In the genomic region with DNA sequence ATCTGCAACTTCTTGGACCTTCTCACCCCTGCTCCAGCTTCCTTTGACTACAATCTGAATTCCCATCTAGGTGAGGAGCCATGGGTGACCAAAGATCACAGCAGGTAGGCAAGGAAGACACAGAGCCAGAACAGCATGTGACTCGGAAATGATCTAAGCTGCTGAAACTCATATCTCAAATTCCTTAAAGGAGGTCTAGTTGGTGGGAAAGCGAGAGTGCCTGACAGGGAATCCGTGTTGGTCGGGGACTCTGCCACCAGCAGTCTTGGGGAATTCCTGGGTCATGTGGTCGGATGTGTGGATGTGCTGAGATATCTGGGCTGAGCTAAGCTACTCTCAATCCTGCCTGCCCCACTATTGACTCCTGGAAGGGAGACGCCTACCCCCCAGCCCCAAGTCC, we compare ENCODE assay signal across 14 cellular contexts. TPM values are rescaled to one million over a fixed set of nuclear protein-coding genes. Genes with fewer than 3 reads are reported as not detected.
A peak's percentile ranks its signal among the peaks of the same experiment; 100 is the strongest.
DNase-seq lines count a peak whose midpoint lies in the region; ATAC-seq and TF ChIP-seq lines count a peak whose summit lies in the region.
"Had no signal": no experiment of that assay in that cellular context is flagged by ENCODE, and none has a peak within 500 bp of the region (broad histone marks: within the 10 kb centered on the region; RNA-seq: fewer than 3 reads in every experiment).

No MANE protein-coding gene starts in this region.

- POLR2A ChIA-PET in Caco-2 (lab: Charles Lee) = interaction anchor here (0.6 to 1.9 kb wide), 7 partner anchors 23 to 95 kb away, joined by 3 to 12 read pairs (median 5); no protein-coding TSS in a partner anchor

- H3K36me3 Mint-ChIP-seq in Caco-2 (ENCODE audit: insufficient read depth, unreplicated experiment) (peaks cover 25% of the 10 kb centered on the region), naive B cell (peaks cover 10 to 16% of the 10 kb centered on the region in 2 donors)
- H3K36me3 Mint-ChIP-seq: activated naive CD8-positive, alpha-beta T cell had no signal

- peak overlapping the region; percentile 57 for H3K27ac Mint-ChIP-seq in Caco-2 (ENCODE audit: unreplicated experiment)
- H3K27ac Mint-ChIP-seq in naive B cell = peak overlapping the region in 4 of 6 donors; percentile 35 to 84 (median 72)
- H3K27ac Mint-ChIP-seq: activated CD8-positive, alpha-beta T cell treated with anti-CD3 and anti-CD28 coated beads, Interleukin-2, amount 10 ng/mL, durations not matched to agents 7 days and 5 days; activated naive CD8-positive, alpha-beta T cell had no signal

- H3K4me3 Mint-ChIP-seq in Caco-2 (ENCODE audit: unreplicated experiment) = no peak overlapping the region
- H3K4me3 Mint-ChIP-seq in naive B cell = peak overlapping the region in 5 of 8 donors; percentile 13 to 58 (median 55)
- H3K4me3 Mint-ChIP-seq: activated CD8-positive, alpha-beta T cell treated with anti-CD3 and anti-CD28 coated beads, Interleukin-2, amount 10 ng/mL, durations not matched to agents 7 days and 5 days; activated naive CD8-positive, alpha-beta T cell had no signal

- H3K36me3 ChIP-seq in Caco-2 (ENCODE audit: control insufficient read depth, insufficient read depth, low read length) (no peaks in the 10 kb centered on the region), heart right ventricle (no peaks in the 10 kb centered on the region), gastroesophageal sphincter (no peaks in the 10 kb centered on the region)
- H3K36me3 ChIP-seq: BE2C, stomach had no signal

- no peak for TF ChIP-seq RAD21 in Ishikawa (IDR thresholded peaks at IDR 0.05; ENCODE audit: low read depth)

- H3K4me1 Mint-ChIP-seq in Caco-2 (ENCODE audit: low read depth, unreplicated experiment) (peaks cover 19% of the 10 kb centered on the region), naive B cell (peaks cover 36 to 50% (median 40%) of the 10 kb centered on the region in 3 donors)

- WGBS in heart right ventricle, 2 donors = 33 to 43% methylated on average over 6 of the region's 6 CpGs
- WGBS in gastroesophageal sphincter (ENCODE audit: low coverage in 1 of 2), 2 donors = 20% methylated on average over 1 of the region's 6 CpGs; no CpG with 5 or more reads in 1 of the 2 donors

- no peak for TF ChIP-seq POLR2A in gastroesophageal sphincter (IDR thresholded peaks at IDR 0.05)

- H3K4me1 ChIP-seq in Caco-2 (peaks cover 18% of the 10 kb centered on the region), heart right ventricle (peaks cover 0 to 30% (median 10%) of the 10 kb centered on the region in 9 donors), gastroesophageal sphincter (peaks cover 0 to 30% (median 5%) of the 10 kb centered on the region in 3 donors)

- DNase-seq in Caco-2 = peak in 1 of 2 experiments; percentile 30
- peak; percentile 52 for DNase-seq in cerebellar cortex (ENCODE audit: low spot score)
- DNase-seq in naive B cell = no peak
- no peak for DNase-seq in heart right ventricle
- no peak for DNase-seq in DMS 273 (lab: John Stamatoyannopoulos, UW; ENCODE audit: unreplicated experiment)

- no peaks in the 10 kb centered on the region for H3K9me3 ChIP-seq in Caco-2
- no peaks in the 10 kb centered on the region for H3K9me3 ChIP-seq in heart right ventricle
- H3K9me3 ChIP-seq in gastroesophageal sphincter = no peaks in the 10 kb centered on the region
- H3K9me3 ChIP-seq: BE2C, stomach had no signal

- TF ChIP-seq EP300 in Ishikawa (IDR thresholded peaks at IDR 0.05; ENCODE audit: borderline replicate concordance) = peak; percentile 81; the same call in 1 of the 2 replicates
- no peak for TF ChIP-seq EP300 in gastroesophageal sphincter (IDR thresholded peaks at IDR 0.05)

- BruUV-seq in Caco-2 (replicated peaks; lab: Mats Ljungman, UMichigan) = no TSS peak

- intact Hi-C loops in Caco-2 (cut with micrococcal nuclease; ENCODE audit: unreplicated experiment) (loop anchor here (1.0 to 2.0 kb wide), 2 partner anchors 51 to 96 kb away; no protein-coding TSS in a partner anchor), heart right ventricle (cut with DNase I) (loop anchor here (1.0 to 2.0 kb wide), 2 partner anchors 51 to 52 kb away; no protein-coding TSS in a partner anchor)

- H3K4me3 ChIP-seq in Caco-2 (ENCODE audit: low read depth, low read length) (no peak overlapping the region), heart right ventricle (no peak overlapping the region), gastroesophageal sphincter (no peak overlapping the region)
- H3K4me3 ChIP-seq: lung, stomach had no signal

- CTCF ChIA-PET in Caco-2 (lab: Charles Lee) = interaction anchor here (0.6 to 8.9 kb wide), 25 partner anchors 8 to 237 kb away, joined by 3 to 341 read pairs (median 4); partner anchors contain the start of gene TMCC2

- no peak for ATAC-seq in naive B cell (ENCODE audit: low read depth in 2 of 2)
- ATAC-seq in heart right ventricle = no peak
- ATAC-seq in gastroesophageal sphincter = no peak
- ATAC-seq in GM19328 (IDR thresholded peaks at IDR 0.05; ENCODE audit: unreplicated experiment) = no peak
- ATAC-seq: activated CD8-positive, alpha-beta T cell treated with anti-CD3 and anti-CD28 coated beads, Interleukin-2, amount 10 ng/mL, durations not matched to agents 7 days and 5 days had no signal

- H3K27ac ChIP-seq in heart right ventricle (no peak overlapping the region), gastroesophageal sphincter (no peak overlapping the region)
- H3K27ac ChIP-seq: stomach had no signal

- H3K27me3 ChIP-seq in Caco-2 (replicated peaks; ENCODE audit: control insufficient read depth, insufficient read depth, low read length) (no peaks in the 10 kb centered on the region), heart right ventricle (peaks cover 0 to 25% (median 16%) of the 10 kb centered on the region in 7 donors), gastroesophageal sphincter (peaks cover 22% of the 10 kb centered on the region)
- H3K27me3 ChIP-seq: BE2C had no signal

- TF ChIP-seq CTCF in Caco-2 (IDR thresholded peaks at IDR 0.05; ENCODE audit: insufficient read depth in 1 of 2, low read depth in 1 of 2, low read length in 1 of 2, severe bottlenecking in 1 of 2, unreplicated experiment in 1 of 2) (no peak), heart right ventricle (IDR thresholded peaks at IDR 0.05) (no peak), gastroesophageal sphincter (IDR thresholded peaks at IDR 0.05) (no peak)

- H3K9me3 Mint-ChIP-seq in Caco-2 (ENCODE audit: unreplicated experiment) (no peaks in the 10 kb centered on the region), naive B cell (no peaks in the 10 kb centered on the region)

- H3K27me3 Mint-ChIP-seq in Caco-2 (ENCODE audit: insufficient read depth, unreplicated experiment) (no peaks in the 10 kb centered on the region), naive B cell (peaks cover 0 to 18% (median 15%) of the 10 kb centered on the region in 3 donors)

TF ChIP-seq in Ishikawa, 13 proteins besides CTCF, POLR2A, EP300 and RAD21:
- TF ChIP-seq FOXM1 (IDR thresholded peaks at IDR 0.05; ENCODE audit: borderline replicate concordance, low read depth) (peak; percentile 22; the same call in 1 of the 2 replicates), NFIC (IDR thresholded peaks at IDR 0.05) (peak; percentile 64), TEAD4 (IDR thresholded peaks at IDR 0.05) (peak; percentile 73), TCF12 (IDR thresholded peaks at IDR 0.05; ENCODE audit: low read depth) (peak; percentile 83)
- TF ChIP-seq, protein P1, sequence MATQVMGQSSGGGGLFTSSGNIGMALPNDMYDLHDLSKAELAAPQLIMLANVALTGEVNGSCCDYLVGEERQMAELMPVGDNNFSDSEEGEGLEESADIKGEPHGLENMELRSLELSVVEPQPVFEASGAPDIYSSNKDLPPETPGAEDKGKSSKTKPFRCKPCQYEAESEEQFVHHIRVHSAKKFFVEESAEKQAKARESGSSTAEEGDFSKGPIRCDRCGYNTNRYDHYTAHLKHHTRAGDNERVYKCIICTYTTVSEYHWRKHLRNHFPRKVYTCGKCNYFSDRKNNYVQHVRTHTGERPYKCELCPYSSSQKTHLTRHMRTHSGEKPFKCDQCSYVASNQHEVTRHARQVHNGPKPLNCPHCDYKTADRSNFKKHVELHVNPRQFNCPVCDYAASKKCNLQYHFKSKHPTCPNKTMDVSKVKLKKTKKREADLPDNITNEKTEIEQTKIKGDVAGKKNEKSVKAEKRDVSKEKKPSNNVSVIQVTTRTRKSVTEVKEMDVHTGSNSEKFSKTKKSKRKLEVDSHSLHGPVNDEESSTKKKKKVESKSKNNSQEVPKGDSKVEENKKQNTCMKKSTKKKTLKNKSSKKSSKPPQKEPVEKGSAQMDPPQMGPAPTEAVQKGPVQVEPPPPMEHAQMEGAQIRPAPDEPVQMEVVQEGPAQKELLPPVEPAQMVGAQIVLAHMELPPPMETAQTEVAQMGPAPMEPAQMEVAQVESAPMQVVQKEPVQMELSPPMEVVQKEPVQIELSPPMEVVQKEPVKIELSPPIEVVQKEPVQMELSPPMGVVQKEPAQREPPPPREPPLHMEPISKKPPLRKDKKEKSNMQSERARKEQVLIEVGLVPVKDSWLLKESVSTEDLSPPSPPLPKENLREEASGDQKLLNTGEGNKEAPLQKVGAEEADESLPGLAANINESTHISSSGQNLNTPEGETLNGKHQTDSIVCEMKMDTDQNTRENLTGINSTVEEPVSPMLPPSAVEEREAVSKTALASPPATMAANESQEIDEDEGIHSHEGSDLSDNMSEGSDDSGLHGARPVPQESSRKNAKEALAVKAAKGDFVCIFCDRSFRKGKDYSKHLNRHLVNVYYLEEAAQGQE (IDR thresholded peaks at IDR 0.05; ENCODE audit: low read depth) = no peak
- TF ChIP-seq, protein P2, sequence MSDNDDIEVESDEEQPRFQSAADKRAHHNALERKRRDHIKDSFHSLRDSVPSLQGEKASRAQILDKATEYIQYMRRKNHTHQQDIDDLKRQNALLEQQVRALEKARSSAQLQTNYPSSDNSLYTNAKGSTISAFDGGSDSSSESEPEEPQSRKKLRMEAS (IDR thresholded peaks at IDR 0.05) = no peak
- TF ChIP-seq, protein P3, sequence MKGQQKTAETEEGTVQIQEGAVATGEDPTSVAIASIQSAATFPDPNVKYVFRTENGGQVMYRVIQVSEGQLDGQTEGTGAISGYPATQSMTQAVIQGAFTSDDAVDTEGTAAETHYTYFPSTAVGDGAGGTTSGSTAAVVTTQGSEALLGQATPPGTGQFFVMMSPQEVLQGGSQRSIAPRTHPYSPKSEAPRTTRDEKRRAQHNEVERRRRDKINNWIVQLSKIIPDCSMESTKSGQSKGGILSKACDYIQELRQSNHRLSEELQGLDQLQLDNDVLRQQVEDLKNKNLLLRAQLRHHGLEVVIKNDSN (IDR thresholded peaks at IDR 0.05) = peak; percentile 77

RNA-seq across cellular contexts. Expression of gene NUAK2, which starts 3.2 kb away (rescaled TPM):
- total RNA-seq in Caco-2 (2022) = 25.7 and 27.0 TPM in 2 replicates
- 100 to 1,000 TPM; 103 to 166 (median 113) TPM for polyA plus RNA-seq in naive B cell (ENCODE audit: low read depth in 6 of 6)
- 1 to 10 TPM in 2 of 10 donors, under 1 TPM in 8; 0.25 to 3.1 (median 0.56) TPM for total RNA-seq in heart right ventricle
- under 1 TPM; 0.29 to 0.45 TPM for polyA plus RNA-seq in heart right ventricle
- 1 to 10 TPM in 1 of 4 donors, under 1 TPM in 3; 0.67 to 1.1 (median 0.83) TPM for total RNA-seq in gastroesophageal sphincter

RNA-seq across cellular contexts. Expression of gene KLHDC8A, which starts 31.9 kb away (rescaled TPM):
- total RNA-seq in Caco-2 (2022) (not detected in 2 replicates), heart right ventricle (under 1 TPM in 1 of 10 donors, not detected in 9; 0.16 TPM), gastroesophageal sphincter (under 1 TPM in 3 of 4 donors, not detected in 1; 0.16 to 0.40 (median 0.31) TPM)
- polyA plus RNA-seq in naive B cell (ENCODE audit: low read depth in 6 of 6) (1 to 10 TPM in 1 of 6 donors, under 1 TPM in 4, not detected in 1; 0.26 to 1.3 (median 0.77) TPM), heart right ventricle (under 1 TPM in 1 of 2 donors, not detected in 1; 0.15 TPM)
- total RNA-seq: activated CD8-positive, alpha-beta T cell treated with anti-CD3 and anti-CD28 coated beads, Interleukin-2, amount 10 ng/mL, durations not matched to agents 7 days and 5 days; PC-3 had no signal
